Comparison of ENCODE assay signal across 22 cellular contexts in genomic region chr2:102485151-102485769, GRCh38. TPM values are rescaled to one million over a fixed set of nuclear protein-coding genes. Genes with fewer than 3 reads are reported as not detected.
DNase-seq lines count a peak whose midpoint lies in the region; FAIRE-seq and TF ChIP-seq lines count a peak whose summit lies in the region.
"Had no signal": no experiment of that assay in that cellular context is flagged by ENCODE, and none has a peak within 500 bp of the region (broad histone marks: within the 10 kb centered on the region; RNA-seq: fewer than 3 reads in every experiment).

No MANE protein-coding gene starts in this region.

- H3K4me3 ChIP-seq in Caco-2 (ENCODE audit: low read depth, low read length): no peak overlapping the region
- peak overlapping the region; percentile 16 for H3K4me3 ChIP-seq in adipocyte (ENCODE audit: low read length)
- H3K4me3 ChIP-seq in esophagus muscularis mucosa: no peak overlapping the region
- H3K4me3 ChIP-seq: Peyer's patch had no signal

- TF ChIP-seq POLR2A in esophagus muscularis mucosa (IDR thresholded peaks at IDR 0.05; ENCODE audit: low read depth): no peak
- TF ChIP-seq POLR2A in H54 (IDR thresholded peaks at IDR 0.05; ENCODE audit: low read depth, low read length): no peak

- no peak for TF ChIP-seq EP300 in esophagus muscularis mucosa (IDR thresholded peaks at IDR 0.05)

- H3K9me3 Mint-ChIP-seq in Caco-2 (ENCODE audit: unreplicated experiment): no peaks in the 10 kb centered on the region
- H3K9me3 Mint-ChIP-seq in osteocyte (ENCODE audit: unreplicated experiment): no peaks in the 10 kb centered on the region

- H3K27ac Mint-ChIP-seq in Caco-2 (ENCODE audit: unreplicated experiment) (peak overlapping the region; percentile 5), osteocyte (ENCODE audit: unreplicated experiment) (no peak overlapping the region)
- H3K27ac Mint-ChIP-seq: CD4-positive, CD25-positive, alpha-beta regulatory T cell had no signal

- no peak for DNase-seq in Caco-2
- DNase-seq in adipocyte (ENCODE audit: low read depth): no peak
- peak; percentile 50 for DNase-seq in esophagus muscularis mucosa (ENCODE audit: extremely low spot score)
- peak; percentile 42 for DNase-seq in osteocyte (ENCODE audit: extremely low spot score, unreplicated experiment)
- DNase-seq in SHP77 treated with DMSO at 0.1 percent for 48 hours (lab: John Stamatoyannopoulos, UW): no peak
- DNase-seq in cardiac septum (ENCODE audit: low spot score): no peak
- no peak for DNase-seq in H54 (ENCODE audit: insufficient read length, low spot score)
- no peak for DNase-seq in activated CD4-positive, alpha-beta T cell treated with anti-CD3 and anti-CD28 coated beads for 48 hours
- DNase-seq: BE2C; CD4-positive, CD25-positive, alpha-beta regulatory T cell; COR-L47; HCEC 1CT; IMR-90; Karpas-422; NCI-H1436; NCI-H2029; NCI-H345; NCI-H69; Peyer's patch had no signal

- 68% methylated on average over 5 of the region's 5 CpGs for WGBS in esophagus muscularis mucosa

- intact Hi-C loops in Caco-2 (cut with micrococcal nuclease; ENCODE audit: unreplicated experiment): no loop called here
- intact Hi-C loops in esophagus muscularis mucosa (cut with DNase I): no loop called here
- intact Hi-C loops in cardiac septum (cut with DNase I): no loop called here

- peaks cover 10% of the 10 kb centered on the region for H3K4me1 ChIP-seq in Caco-2
- H3K4me1 ChIP-seq in adipocyte (ENCODE audit: control insufficient read depth, insufficient read depth, low read length): peaks cover 19% of the 10 kb centered on the region
- no peaks in the 10 kb centered on the region for H3K4me1 ChIP-seq in esophagus muscularis mucosa
- H3K4me1 ChIP-seq: BE2C, Peyer's patch had no signal

- POLR2A ChIA-PET in Caco-2 (lab: Charles Lee): no interaction called here

- CTCF ChIA-PET in Caco-2 (lab: Charles Lee): no interaction called here

- no peak overlapping the region for H3K9ac ChIP-seq in adipocyte (ENCODE audit: low read length)

- H3K36me3 Mint-ChIP-seq in Caco-2 (ENCODE audit: insufficient read depth, unreplicated experiment) (no peaks in the 10 kb centered on the region), osteocyte (ENCODE audit: unreplicated experiment) (no peaks in the 10 kb centered on the region)
- H3K36me3 Mint-ChIP-seq: CD4-positive, CD25-positive, alpha-beta regulatory T cell had no signal

- H3K27me3 Mint-ChIP-seq in Caco-2 (ENCODE audit: insufficient read depth, unreplicated experiment) (no peaks in the 10 kb centered on the region), osteocyte (ENCODE audit: unreplicated experiment) (peaks cover 17% of the 10 kb centered on the region)

- H3K27me3 ChIP-seq in Caco-2 (replicated peaks; ENCODE audit: control insufficient read depth, insufficient read depth, low read length): no peaks in the 10 kb centered on the region
- H3K27me3 ChIP-seq in adipocyte (replicated peaks; ENCODE audit: control insufficient read depth, insufficient read depth, low read length): peaks cover 9% of the 10 kb centered on the region
- H3K27me3 ChIP-seq in esophagus muscularis mucosa: peaks cover 0 to 13% (median 0%) of the 10 kb centered on the region in 4 donors
- H3K27me3 ChIP-seq: BE2C, Peyer's patch had no signal

- no peaks in the 10 kb centered on the region for H3K4me1 Mint-ChIP-seq in Caco-2 (ENCODE audit: low read depth, unreplicated experiment)
- peaks cover 11% of the 10 kb centered on the region for H3K4me1 Mint-ChIP-seq in osteocyte (ENCODE audit: unreplicated experiment)

- TF ChIP-seq CTCF in Caco-2 (IDR thresholded peaks at IDR 0.05; ENCODE audit: insufficient read depth in 1 of 2, low read depth in 1 of 2, low read length in 1 of 2, severe bottlenecking in 1 of 2, unreplicated experiment in 1 of 2) (no peak), esophagus muscularis mucosa (IDR thresholded peaks at IDR 0.05) (no peak), osteocyte (IDR thresholded peaks at IDR 0.05) (no peak)

- FAIRE-seq in H54 (lab: Jason Lieb, UNC): no peak
- FAIRE-seq: G401.6 had no signal

- H3K4me3 Mint-ChIP-seq in Caco-2 (ENCODE audit: unreplicated experiment) (no peak overlapping the region), osteocyte (ENCODE audit: unreplicated experiment) (no peak overlapping the region)
- H3K4me3 Mint-ChIP-seq: CD4-positive, CD25-positive, alpha-beta regulatory T cell had no signal

- H3K27ac ChIP-seq in esophagus muscularis mucosa (replicated peaks in 1 of 4): no peak overlapping the region
- H3K27ac ChIP-seq: HL-60, Peyer's patch had no signal

- no TSS peak for BruUV-seq in Caco-2 (replicated peaks; lab: Mats Ljungman, UMichigan)

- H3K36me3 ChIP-seq in Caco-2 (ENCODE audit: control insufficient read depth, insufficient read depth, low read length): no peaks in the 10 kb centered on the region
- no peaks in the 10 kb centered on the region for H3K36me3 ChIP-seq in adipocyte (ENCODE audit: control insufficient read depth, insufficient read depth, low read length, severe bottlenecking)
- H3K36me3 ChIP-seq in esophagus muscularis mucosa: no peaks in the 10 kb centered on the region
- H3K36me3 ChIP-seq: BE2C, Peyer's patch had no signal

- H3K9me3 ChIP-seq in Caco-2 (no peaks in the 10 kb centered on the region), adipocyte (ENCODE audit: control insufficient read depth, low read length) (peaks cover 1% of the 10 kb centered on the region), esophagus muscularis mucosa (no peaks in the 10 kb centered on the region)
- H3K9me3 ChIP-seq: BE2C, Peyer's patch had no signal

RNA-seq across cellular contexts. Expression of gene SLC9A4, which starts 12.2 kb away (rescaled TPM):
- total RNA-seq in Caco-2 (2022): 1.2 and 1.4 TPM in 2 replicates
- not detected for total RNA-seq in esophagus muscularis mucosa
- not detected in 2 replicates for total RNA-seq in osteocyte
- not detected for total RNA-seq in cardiac septum
- total RNA-seq: CD4-positive, CD25-positive, alpha-beta regulatory T cell; HT1080; IMR-90; Peyer's patch had no signal

Comparison
In these comparisons a context has a peak if more than half of its experiments do, and no peak if none do; other contexts are left out.
1. DNase-seq: peak in esophagus muscularis mucosa (single experiment) and osteocyte (single experiment); none in Caco-2 (0 of 2), adipocyte (single experiment), SHP77 treated with DMSO at 0.1 percent for 48 hours (single experiment), cardiac septum (single experiment), H54 (single experiment) and activated CD4-positive, alpha-beta T cell treated with anti-CD3 and anti-CD28 coated beads for 48 hours (single experiment).